Comparison of ENCODE assay signal across 26 cellular contexts in genomic region chr6:132505158-132505557, GRCh38. TPM values are rescaled to one million over a fixed set of nuclear protein-coding genes. Genes with fewer than 3 reads are reported as not detected.
DNase-seq lines count a peak whose midpoint lies in the region; ATAC-seq and TF ChIP-seq lines count a peak whose summit lies in the region.
"Had no signal": no experiment of that assay in that cellular context is flagged by ENCODE, and none has a peak within 500 bp of the region (broad histone marks: within the 10 kb centered on the region; RNA-seq: fewer than 3 reads in every experiment).

No MANE protein-coding gene starts in this region.

- H3F3A ChIP-seq in SU-DHL-6 (ENCODE audit: insufficient read depth) = peaks cover 61% of the 10 kb centered on the region

- peak overlapping the region; percentile 22; the same call in 1 of the 2 replicates for H3K9ac ChIP-seq in SU-DHL-6 (ENCODE audit: low read length)
- H3K9ac ChIP-seq: KMS-11 had no signal

- no peaks in the 10 kb centered on the region for H3K9me3 ChIP-seq in SU-DHL-6 (ENCODE audit: insufficient read depth, low read length)
- no peaks in the 10 kb centered on the region for H3K9me3 ChIP-seq in neutrophil
- H3K9me3 ChIP-seq: breast epithelium, gastroesophageal sphincter, psoas muscle, uterus had no signal

- no peaks in the 10 kb centered on the region for H3K9me3 Mint-ChIP-seq in endothelial cell (ENCODE audit: unreplicated experiment)
- H3K9me3 Mint-ChIP-seq: activated CD4-positive, alpha-beta T cell treated with anti-CD3 and anti-CD28 coated beads, Interleukin-2, amount 10 ng/mL, durations not matched to agents 24 days and 14 days; nephron had no signal

- peaks cover 13% of the 10 kb centered on the region for H3K4me1 Mint-ChIP-seq in endothelial cell (ENCODE audit: unreplicated experiment)

- peak overlapping the region; percentile 60 for H3K27ac ChIP-seq in SU-DHL-6 (ENCODE audit: low read depth, low read length)
- peak overlapping the region; percentile 15 for H3K27ac ChIP-seq in neutrophil
- H3K27ac ChIP-seq: gastroesophageal sphincter, KMS-11, psoas muscle, uterus had no signal

- no peak overlapping the region for H3K4me3 Mint-ChIP-seq in endothelial cell (ENCODE audit: unreplicated experiment)
- H3K4me3 Mint-ChIP-seq: activated CD4-positive, alpha-beta T cell treated with anti-CD3 and anti-CD28 coated beads, Interleukin-2, amount 10 ng/mL, durations not matched to agents 24 days and 14 days; nephron had no signal

- H3K27me3 ChIP-seq in SU-DHL-6 (ENCODE audit: low read length) (no peaks in the 10 kb centered on the region), neutrophil (no peaks in the 10 kb centered on the region)
- H3K27me3 ChIP-seq: breast epithelium, gastroesophageal sphincter, uterus had no signal

- peak overlapping the region; percentile 51 for H3K4me2 ChIP-seq in SU-DHL-6 (ENCODE audit: low read depth, low read length, poor library complexity, severe bottlenecking)
- H3K4me2 ChIP-seq: KMS-11 had no signal

- TF ChIP-seq CTCF in SU-DHL-6 (IDR thresholded peaks at IDR 0.05; ENCODE audit: insufficient read depth, low read length, poor library complexity, severe bottlenecking) (no peak), neutrophil (IDR thresholded peaks at IDR 0.05) (no peak), endothelial cell (IDR thresholded peaks at IDR 0.05; ENCODE audit: unreplicated experiment) (no peak)

- no peak for DNase-seq in stimulated activated CD4-positive, alpha-beta T cell treated with anti-CD3 and anti-CD28 coated beads, Interleukin-15, amount 100 ng/mL, for 24 hours
- DNase-seq in stimulated activated CD4-positive, alpha-beta T cell treated with anti-CD3 and anti-CD28 coated beads, Interleukin-4, amount 100 ng/mL, for 1 hour = no peak
- DNase-seq in EL (no peak), endothelial cell (ENCODE audit: low spot score) (no peak)
- DNase-seq: activated CD4-positive, alpha-beta T cell treated with anti-CD3 and anti-CD28 coated beads, Interleukin-2, amount 10 ng/mL, durations not matched to agents 24 days and 14 days; activated effector memory CD4-positive, alpha-beta T cell treated with Interleukin-2 at 50 U/mL for 16 hours; DMS153; NCI-H1092; NCI-H2081; NCI-H510A; psoas muscle; stimulated activated CD4-positive, alpha-beta T cell treated with anti-CD3 and anti-CD28 coated beads, Interleukin-4, amount 100 ng/mL, for 4 hours; uterus had no signal

- no peaks in the 10 kb centered on the region for H4K20me1 ChIP-seq in SU-DHL-6 (ENCODE audit: low read depth, low read length)

- H3K4me3 ChIP-seq in SU-DHL-6 (ENCODE audit: insufficient read depth, low read length, poor library complexity, severe bottlenecking) (no peak overlapping the region), neutrophil (ENCODE audit: low read depth in 1 of 2, low read length in 1 of 2) (no peak overlapping the region)
- H3K4me3 ChIP-seq: breast epithelium, gastroesophageal sphincter, psoas muscle, skin epidermis, uterus had no signal

- peak; percentile 56 for ATAC-seq in GM18502 (IDR thresholded peaks at IDR 0.05; ENCODE audit: poor library complexity, unreplicated experiment)
- ATAC-seq in GM21529 (IDR thresholded peaks at IDR 0.05; ENCODE audit: unreplicated experiment) = peak; percentile 57
- ATAC-seq: esophagus mucosa, gastroesophageal sphincter, psoas muscle had no signal

- peaks cover 93% of the 10 kb centered on the region for H3K79me2 ChIP-seq in SU-DHL-6 (ENCODE audit: insufficient read depth, low read length)

- no peaks in the 10 kb centered on the region for H3K9me2 ChIP-seq in SU-DHL-6 (replicated peaks; ENCODE audit: insufficient read depth, low read length)

- H3K36me3 Mint-ChIP-seq in endothelial cell (ENCODE audit: low read depth, unreplicated experiment) = peaks cover 13% of the 10 kb centered on the region

- H2AFZ ChIP-seq in SU-DHL-6 (ENCODE audit: low read depth, low read length, severe bottlenecking) = no peak overlapping the region

- no peak overlapping the region for H3K27ac Mint-ChIP-seq in endothelial cell (ENCODE audit: unreplicated experiment)
- H3K27ac Mint-ChIP-seq: activated CD4-positive, alpha-beta T cell treated with anti-CD3 and anti-CD28 coated beads, Interleukin-2, amount 10 ng/mL, durations not matched to agents 24 days and 14 days; nephron had no signal

- H3K4me1 ChIP-seq in neutrophil (ENCODE audit: control insufficient read depth in 1 of 2, insufficient read depth in 1 of 2, low read depth in 1 of 2, low read length in 1 of 2) = peaks cover 13 to 23% of the 10 kb centered on the region in 2 experiments
- H3K4me1 ChIP-seq: uterus had no signal

- H3K36me3 ChIP-seq in SU-DHL-6 (ENCODE audit: low read length) (peaks cover 25% of the 10 kb centered on the region), neutrophil (peaks cover 60% of the 10 kb centered on the region)
- H3K36me3 ChIP-seq: breast epithelium, uterus had no signal

- H3K27me3 Mint-ChIP-seq in endothelial cell (ENCODE audit: unreplicated experiment) = no peaks in the 10 kb centered on the region
- H3K27me3 Mint-ChIP-seq: activated CD4-positive, alpha-beta T cell treated with anti-CD3 and anti-CD28 coated beads, Interleukin-2, amount 10 ng/mL, durations not matched to agents 24 days and 14 days had no signal

RNA-seq across cellular contexts. Expression of gene STX7, which starts 7.8 kb away (rescaled TPM):
- total RNA-seq in endothelial cell (ENCODE audit: unreplicated experiment) = 60.9 TPM

RNA-seq across cellular contexts. Expression of gene TAAR9, which starts 32.9 kb away (rescaled TPM):
- total RNA-seq in endothelial cell (ENCODE audit: unreplicated experiment) = not detected
- total RNA-seq: activated CD4-positive, alpha-beta T cell treated with anti-CD3 and anti-CD28 coated beads, Interleukin-2, amount 10 ng/mL, durations not matched to agents 24 days and 14 days; breast epithelium; esophagus mucosa; gastroesophageal sphincter; kidney epithelial cell; lung microvascular endothelial cell; psoas muscle; subcutaneous adipose tissue; uterus had no signal

RNA-seq across cellular contexts. Expression of gene TAAR8, which starts 47.3 kb away (rescaled TPM):
- total RNA-seq in endothelial cell (ENCODE audit: unreplicated experiment) = not detected
- total RNA-seq: activated CD4-positive, alpha-beta T cell treated with anti-CD3 and anti-CD28 coated beads, Interleukin-2, amount 10 ng/mL, durations not matched to agents 24 days and 14 days; breast epithelium; esophagus mucosa; gastroesophageal sphincter; kidney epithelial cell; lung microvascular endothelial cell; psoas muscle; subcutaneous adipose tissue had no signal
